Comparison of ENCODE assay signal across 14 cellular contexts in the genomic region with DNA sequence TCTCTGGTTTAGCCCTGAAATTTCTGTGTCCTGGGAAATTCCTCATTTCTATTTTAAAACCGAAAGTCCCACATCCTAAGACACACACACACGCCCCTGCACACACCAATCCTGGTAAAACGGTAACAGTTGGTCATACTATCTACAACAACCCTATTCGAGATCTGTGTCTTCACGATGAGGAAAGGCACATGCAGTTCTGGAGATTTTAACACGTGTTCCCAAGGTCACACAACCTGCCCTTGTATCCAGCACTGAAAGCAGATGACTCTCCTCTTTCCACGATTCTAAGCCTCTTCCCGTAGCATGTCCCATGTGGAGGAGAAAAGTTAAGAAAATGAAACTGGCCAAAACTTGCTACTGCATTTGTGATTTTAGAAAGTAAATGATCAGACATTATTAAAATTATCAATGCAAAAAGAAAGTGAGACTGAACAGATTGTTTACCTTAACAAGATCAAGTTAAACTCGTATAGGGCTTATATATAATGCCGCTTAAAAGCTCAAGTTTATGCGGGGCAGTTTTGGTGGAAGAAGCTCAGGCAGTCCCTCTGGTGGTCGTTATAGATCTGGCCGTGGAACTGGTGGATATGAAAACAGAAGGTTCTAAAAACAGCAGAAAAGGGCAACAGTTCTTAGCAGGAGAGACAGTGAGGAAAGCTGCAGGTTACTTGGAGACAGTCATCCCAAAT. TPM values are rescaled to one million over a fixed set of nuclear protein-coding genes. Genes with fewer than 3 reads are reported as not detected.
DNase-seq lines count a peak whose midpoint lies in the region; ATAC-seq and TF ChIP-seq lines count a peak whose summit lies in the region.
"Had no signal": no experiment of that assay in that cellular context is flagged by ENCODE, and none has a peak within 500 bp of the region (broad histone marks: within the 10 kb centered on the region; RNA-seq: fewer than 3 reads in every experiment).

No MANE protein-coding gene starts in this region.

- H3K4me1 ChIP-seq in OCI-LY1 (ENCODE audit: insufficient read depth, low read length, severe bottlenecking) (no peaks in the 10 kb centered on the region), endodermal cell (ENCODE audit: control insufficient read depth, insufficient read depth, low read length) (no peaks in the 10 kb centered on the region), mucosa of descending colon (ENCODE audit: low read depth) (no peaks in the 10 kb centered on the region)
- H3K4me1 ChIP-seq: thyroid gland had no signal

- H3F3A ChIP-seq in OCI-LY1 (ENCODE audit: insufficient read depth, low read length), result no peaks in the 10 kb centered on the region

- no peaks in the 10 kb centered on the region for H3K27me3 ChIP-seq in OCI-LY1 (ENCODE audit: insufficient read depth, low read length)
- H3K27me3 ChIP-seq in endodermal cell (ENCODE audit: control insufficient read depth, insufficient read depth, low read length, poor library complexity, severe bottlenecking), result no peaks in the 10 kb centered on the region
- H3K27me3 ChIP-seq: BLaER1, thyroid gland had no signal

- H2AFZ ChIP-seq in OCI-LY1 (ENCODE audit: low read length), result no peak overlapping the region

- H3K4me3 Mint-ChIP-seq in endodermal cell (no peak overlapping the region), type B pancreatic cell (no peak overlapping the region)

- no peak overlapping the region for H3K9ac ChIP-seq in OCI-LY1 (ENCODE audit: low read length)
- H3K9ac ChIP-seq in endodermal cell (ENCODE audit: extremely low read depth, low read length, poor library complexity, severe bottlenecking), result no peak overlapping the region
- H3K9ac ChIP-seq: BLaER1 had no signal

- no peak overlapping the region for H3K4me3 ChIP-seq in OCI-LY1 (ENCODE audit: low read depth, low read length, poor library complexity, severe bottlenecking)
- H3K4me3 ChIP-seq in endodermal cell (ENCODE audit: low read length), result no peak overlapping the region
- no peak overlapping the region for H3K4me3 ChIP-seq in mucosa of descending colon
- H3K4me3 ChIP-seq: BLaER1, thyroid gland had no signal

- H3K79me2 ChIP-seq in OCI-LY1 (ENCODE audit: insufficient read depth, low read length), result no peaks in the 10 kb centered on the region

- intact Hi-C loops in mucosa of descending colon (cut with DNase I, micrococcal nuclease), result no loop called here

- ATAC-seq in mucosa of descending colon, result no peak

- TF ChIP-seq CTCF in OCI-LY1 (IDR thresholded peaks at IDR 0.05; ENCODE audit: low read length) (peak; percentile 27; the same call in 1 of the 2 replicates), endodermal cell (conservative IDR thresholded peaks at IDR 0.05) (peak; percentile 76), type B pancreatic cell (conservative IDR thresholded peaks at IDR 0.05) (peak; percentile 64), mucosa of descending colon (IDR thresholded peaks at IDR 0.05) (no peak)

- H3K36me3 ChIP-seq in OCI-LY1 (ENCODE audit: insufficient read depth, low read length) (no peaks in the 10 kb centered on the region), endodermal cell (ENCODE audit: control insufficient read depth, insufficient read depth, low read length) (no peaks in the 10 kb centered on the region), mucosa of descending colon (ENCODE audit: low read depth) (no peaks in the 10 kb centered on the region)
- H3K36me3 ChIP-seq: BLaER1, thyroid gland had no signal

- H3K36me3 Mint-ChIP-seq in endodermal cell (ENCODE audit: low read depth) (no peaks in the 10 kb centered on the region), type B pancreatic cell (no peaks in the 10 kb centered on the region)

- no peaks in the 10 kb centered on the region for H3K9me3 Mint-ChIP-seq in endodermal cell
- no peaks in the 10 kb centered on the region for H3K9me3 Mint-ChIP-seq in type B pancreatic cell

- WGBS in endodermal cell (ENCODE audit: insufficient coverage in 1 of 2, insufficient read length in 1 of 2), 2 experiments, result 68 to 74% methylated on average over 12 to 13 of the region's 13 CpGs

- peak; percentile 25 for DNase-seq in SIG-M5 treated with dmso at 0.1 percent for 504 hours (lab: John Stamatoyannopoulos, UW; ENCODE audit: unreplicated experiment)
- no peak for DNase-seq in SIG-M5 (lab: John Stamatoyannopoulos, UW)
- DNase-seq in endodermal cell, result peak; percentile 59
- DNase-seq in type B pancreatic cell (ENCODE audit: extremely low spot score, unreplicated experiment), result no peak
- DNase-seq in DMS79 (lab: John Stamatoyannopoulos, UW), result no peak
- DNase-seq in stimulated activated CD4-positive, alpha-beta T cell treated with anti-CD3 and anti-CD28 coated beads, Interleukin-4, amount 100 ng/mL, for 1 hour, result no peak
- DNase-seq in mucosa of descending colon, result no peak
- DNase-seq: activated CD4-positive, alpha-beta T cell treated with anti-CD3 and anti-CD28 coated beads, Interleukin-2, amount 50 U/mL, for 1 hour; kidney; thyroid gland had no signal

- no peaks in the 10 kb centered on the region for H3K27me3 Mint-ChIP-seq in endodermal cell (ENCODE audit: insufficient read depth)
- H3K27me3 Mint-ChIP-seq in type B pancreatic cell, result peaks cover 17% of the 10 kb centered on the region

- H3K9me3 ChIP-seq in OCI-LY1 (ENCODE audit: low read length) (no peaks in the 10 kb centered on the region), endodermal cell (ENCODE audit: control insufficient read depth, low read length) (no peaks in the 10 kb centered on the region), mucosa of descending colon (no peaks in the 10 kb centered on the region)
- H3K9me3 ChIP-seq: thyroid gland had no signal

- H3K27ac Mint-ChIP-seq in endodermal cell (no peak overlapping the region), type B pancreatic cell (no peak overlapping the region)

- H3K4me1 Mint-ChIP-seq in endodermal cell, result peaks cover 28% of the 10 kb centered on the region
- H3K4me1 Mint-ChIP-seq in type B pancreatic cell (ENCODE audit: unreplicated experiment), result no peaks in the 10 kb centered on the region

- H3K9me2 ChIP-seq in OCI-LY1 (ENCODE audit: low read depth, low read length), result no peaks in the 10 kb centered on the region

- no peak overlapping the region for H3K27ac ChIP-seq in OCI-LY1 (ENCODE audit: low read depth, low read length, poor library complexity, severe bottlenecking)
- H3K27ac ChIP-seq in endodermal cell (ENCODE audit: low read depth, low read length), result no peak overlapping the region
- H3K27ac ChIP-seq: BLaER1, thyroid gland had no signal

- no peak overlapping the region for H3K4me2 ChIP-seq in OCI-LY1 (ENCODE audit: low read length)
- H3K4me2 ChIP-seq: BLaER1 had no signal

- H4K20me1 ChIP-seq in OCI-LY1 (ENCODE audit: insufficient read depth, low read length), result no peaks in the 10 kb centered on the region
- H4K20me1 ChIP-seq: BLaER1 had no signal

RNA-seq across cellular contexts. Expression of gene VSTM1, which starts 32.7 kb away (rescaled TPM):
- total RNA-seq in endodermal cell, result not detected
- polyA plus RNA-seq in endodermal cell (2013, experiment 1 of 2), result not detected
- polyA plus RNA-seq in endodermal cell (2013, experiment 2 of 2), result not detected
- not detected in 2 replicates for total RNA-seq in type B pancreatic cell (ENCODE audit: low replicate concordance)
- total RNA-seq in mucosa of descending colon, result not detected
- total RNA-seq: cerebellum, NCI-H460, thyroid gland had no signal

RNA-seq across cellular contexts. Expression of gene CACNG6, which starts 39.6 kb away (rescaled TPM):
- total RNA-seq in endodermal cell (1 to 10 TPM in 1 of 2 donors, under 1 TPM in 1; 0.92 to 1.8 TPM), type B pancreatic cell (ENCODE audit: low replicate concordance) (0.27 and 0.98 TPM in 2 replicates), mucosa of descending colon (not detected)
- 1.6 TPM for polyA plus RNA-seq in endodermal cell (2013, experiment 1 of 2)
- polyA plus RNA-seq in endodermal cell (2013, experiment 2 of 2), result 1.5 TPM
- total RNA-seq: cerebellum, kidney, thyroid gland had no signal

RNA-seq across cellular contexts. Expression of gene TARM1, which starts 50.1 kb away (rescaled TPM):
- total RNA-seq in endodermal cell (not detected), type B pancreatic cell (ENCODE audit: low replicate concordance) (not detected in 2 replicates), mucosa of descending colon (not detected)
- not detected for polyA plus RNA-seq in endodermal cell (2013, experiment 1 of 2)
- polyA plus RNA-seq in endodermal cell (2013, experiment 2 of 2), result not detected
- total RNA-seq: cerebellum, kidney, NCI-H460, thyroid gland had no signal

Comparison
In these comparisons a context has a peak if more than half of its experiments do, and no peak if none do; other contexts are left out.
1. DNase-seq: peak in SIG-M5 treated with dmso at 0.1 percent for 504 hours (single experiment) and endodermal cell (single experiment); none in SIG-M5 (single experiment), type B pancreatic cell (single experiment), DMS79 (single experiment), stimulated activated CD4-positive, alpha-beta T cell treated with anti-CD3 and anti-CD28 coated beads, Interleukin-4, amount 100 ng/mL, for 1 hour (single experiment) and mucosa of descending colon (0 of 3).